Comparison of ENCODE assay signal across 8 cellular contexts in the genomic region with DNA sequence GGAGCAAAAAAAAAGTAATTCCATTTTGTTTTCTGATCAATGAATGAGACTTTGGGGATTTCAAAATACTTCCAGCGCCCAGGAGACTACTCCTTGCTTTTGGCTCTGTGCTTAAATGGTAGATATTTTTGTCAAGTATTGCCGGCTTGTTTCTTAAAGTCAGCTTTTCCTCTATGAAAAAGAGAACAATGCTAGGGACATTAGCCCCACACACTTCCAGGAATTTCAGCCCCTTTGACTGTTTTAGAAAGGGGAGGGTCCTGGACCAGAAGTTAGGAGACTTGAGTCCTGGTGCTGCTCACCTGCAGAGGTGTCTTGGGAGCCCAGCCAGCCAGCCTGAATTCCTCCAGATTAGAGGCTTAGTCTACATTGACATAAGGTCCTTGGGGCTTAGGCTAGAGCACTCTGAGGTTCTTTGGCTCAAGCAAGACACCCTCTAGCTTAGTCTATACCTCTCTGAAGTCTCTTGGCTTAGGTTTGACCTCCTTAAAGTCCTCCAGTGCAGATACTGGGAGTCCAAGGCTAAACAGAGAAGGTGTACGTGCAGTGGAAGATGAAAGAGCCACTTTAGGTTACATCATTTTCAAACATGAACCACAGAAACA. TPM values are rescaled to one million over a fixed set of nuclear protein-coding genes. Genes with fewer than 3 reads are reported as not detected.
A peak's percentile ranks its signal among the peaks of the same experiment; 100 is the strongest.
DNase-seq lines count a peak whose midpoint lies in the region; ATAC-seq and TF ChIP-seq lines count a peak whose summit lies in the region.

No MANE protein-coding gene starts in this region.

- H3K27me3 ChIP-seq in Panc1 (ENCODE audit: control insufficient read depth, insufficient read depth, low read length) (no peaks in the 10 kb centered on the region), trophoblast cell (ENCODE audit: insufficient read depth, low read length) (peaks cover 18% of the 10 kb centered on the region)

- BruUV-seq in Panc1 (replicated peaks; lab: Mats Ljungman, UMichigan): no TSS peak

- no peak for TF ChIP-seq CTCF in Panc1 (IDR thresholded peaks at IDR 0.05)

- H3K4me2 ChIP-seq in trophoblast cell (ENCODE audit: low read length): peak overlapping the region; percentile 95

- no peak overlapping the region for H2AK5ac ChIP-seq in trophoblast cell (ENCODE audit: low read length)

- H3K14ac ChIP-seq in trophoblast cell (ENCODE audit: low read length): no peak overlapping the region

- no CpG with 5 or more reads among the region's 3 CpGs for WGBS in trophoblast cell (ENCODE audit: extremely low coverage, insufficient coverage, insufficient read length)

- no peak overlapping the region for H3K23ac ChIP-seq in trophoblast cell (ENCODE audit: low read length)

- intact Hi-C loops in Panc1 (cut with micrococcal nuclease; ENCODE audit: unreplicated experiment): no loop called here

- H3K4ac ChIP-seq in trophoblast cell (ENCODE audit: low read depth, low read length): no peak overlapping the region

- POLR2A ChIA-PET in Panc1 (lab: Charles Lee): no interaction called here

- H4K91ac ChIP-seq in trophoblast cell (ENCODE audit: low read depth, low read length): no peak overlapping the region

- H3K4me3 ChIP-seq in Panc1 (ENCODE audit: low read depth in 2 of 2, low read length in 2 of 2): peak overlapping the region; percentile 69 to 77
- no peak overlapping the region for H3K4me3 ChIP-seq in trophoblast cell (ENCODE audit: low read depth, low read length)

- H2BK120ac ChIP-seq in trophoblast cell (ENCODE audit: insufficient read depth, low read length, poor library complexity): no peak overlapping the region

- H4K8ac ChIP-seq in trophoblast cell (ENCODE audit: low read depth, low read length): no peak overlapping the region

- no peak overlapping the region for H3K9ac ChIP-seq in trophoblast cell (ENCODE audit: low read length)

- peaks cover 9% of the 10 kb centered on the region for H3K79me2 ChIP-seq in trophoblast cell (ENCODE audit: control insufficient read depth, insufficient read depth, low read length, poor library complexity)

- H2AFZ ChIP-seq in trophoblast cell (ENCODE audit: insufficient read depth, low read length, poor library complexity): no peak overlapping the region

- H3K4me1 ChIP-seq in Panc1 (ENCODE audit: control insufficient read depth, insufficient read depth, low read length) (peaks cover 16% of the 10 kb centered on the region), trophoblast cell (ENCODE audit: control insufficient read depth in 1 of 2, insufficient read depth in 2 of 2, low read length in 2 of 2) (peaks cover 2 to 5% of the 10 kb centered on the region in 2 experiments)

- no peak overlapping the region for H2BK5ac ChIP-seq in trophoblast cell (ENCODE audit: low read depth, low read length, poor library complexity)

- H3K9me3 ChIP-seq in Panc1 (ENCODE audit: control insufficient read depth, insufficient read depth, low read depth, low read length) (no peaks in the 10 kb centered on the region), trophoblast cell (ENCODE audit: insufficient read depth, low read depth, low read length) (no peaks in the 10 kb centered on the region)

- CTCF ChIA-PET in Panc1 (lab: Charles Lee): no interaction called here

- in situ Hi-C loops in Panc1 (cut with HindIII; ENCODE audit: low pct_unique_long_range_greater_than_20kb, low sequenced_read_pairs): no loop called here

- no peak overlapping the region for H2BK12ac ChIP-seq in trophoblast cell (ENCODE audit: low read length)

- peak; percentile 5 for DNase-seq in DMS53 treated with DMSO at 0.1 percent for 48 hours (lab: John Stamatoyannopoulos, UW; ENCODE audit: unreplicated experiment)
- no peak for DNase-seq in Panc1 (ENCODE audit: low read depth, low spot score)
- DNase-seq in epithelial cell of prostate (ENCODE audit: low read depth, low spot score): no peak
- no peak for DNase-seq in trophoblast cell
- DNase-seq in NK-92 treated with Interleukin-12 subunit alpha and Interleukin-12 subunit beta, amount 100 ng/mL, for 24 hours (lab: John Stamatoyannopoulos, UW): no peak
- DNase-seq in stimulated activated CD4-positive, alpha-beta T cell treated with anti-CD3 and anti-CD28 coated beads, Interleukin-4, amount 100 ng/mL, for 24 hours: no peak
- no peak for DNase-seq in activated gamma-delta T cell (lab: John Stamatoyannopoulos, UW)

- no peak for ATAC-seq in Panc1
- ATAC-seq in GM19455 (IDR thresholded peaks at IDR 0.05; ENCODE audit: unreplicated experiment): no peak

- no peak overlapping the region for H3K18ac ChIP-seq in trophoblast cell (ENCODE audit: low read length)

- peaks cover 13% of the 10 kb centered on the region for H3K79me1 ChIP-seq in trophoblast cell (ENCODE audit: low read length)

- H3K27ac ChIP-seq in Panc1 (ENCODE audit: low read length) (0 out of 2 replicates have a peak overlapping the region, but pooled peaks have one; percentile 18), epithelial cell of prostate (peak overlapping the region; percentile 75), trophoblast cell (ENCODE audit: low read depth, low read length) (no peak overlapping the region)

- no peak overlapping the region for H4K12ac ChIP-seq in trophoblast cell (ENCODE audit: low read depth, low read length)

- H3K36me3 ChIP-seq in Panc1 (ENCODE audit: control insufficient read depth, insufficient read depth, low read length) (no peaks in the 10 kb centered on the region; the same call in 1 of the 2 replicates), trophoblast cell (ENCODE audit: control insufficient read depth in 1 of 2, insufficient read depth in 2 of 2, low read length in 2 of 2) (no peaks in the 10 kb centered on the region)

RNA-seq across cellular contexts. Expression of a gene that starts 1.6 kb away (rescaled TPM):
- total RNA-seq in Panc1 (2021; ENCODE audit: unreplicated experiment): 24.8 TPM
- 16.4 TPM for polyA plus RNA-seq in Panc1 (2012; ENCODE audit: insufficient read length)
- polyA plus RNA-seq in trophoblast cell (2013): 11.2 TPM in 2 replicates
